Comparison of ENCODE assay signal across 8 cellular contexts in the genomic region with DNA sequence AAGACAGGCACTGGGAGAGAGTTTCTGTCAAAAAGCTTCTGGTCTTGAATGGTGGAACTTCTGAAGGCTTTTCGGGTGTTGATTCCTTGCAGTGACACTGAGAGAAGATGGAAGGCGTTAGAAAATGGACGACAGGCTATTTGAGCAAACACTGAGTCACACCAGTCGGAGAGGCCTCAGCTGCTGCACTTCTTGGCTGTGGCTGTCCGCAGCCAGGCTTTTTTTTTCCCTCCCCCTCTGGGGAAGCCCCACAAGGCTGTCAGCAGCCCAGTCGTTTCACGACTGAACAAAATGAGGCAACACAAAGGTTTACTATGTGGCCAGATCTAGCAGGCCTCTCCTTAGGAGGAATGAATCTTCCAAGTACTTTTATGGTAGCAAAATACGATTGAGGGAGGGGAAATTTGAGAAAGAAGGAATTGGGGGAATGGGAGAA. TPM values are rescaled to one million over a fixed set of nuclear protein-coding genes. Genes with fewer than 3 reads are reported as not detected.
DNase-seq lines count a peak whose midpoint lies in the region; ATAC-seq and TF ChIP-seq lines count a peak whose summit lies in the region.

No MANE protein-coding gene starts in this region.

- no TSS peak for BruUV-seq in IMR-90 (replicated peaks; lab: Mats Ljungman, UMichigan)

- H3K4me1 Mint-ChIP-seq in glutamatergic neuron (ENCODE audit: low read depth, unreplicated experiment), result peaks cover 40% of the 10 kb centered on the region

- ATAC-seq in Right ventricle myocardium inferior (peak; percentile 87), IMR-90 (ENCODE audit: low read depth) (peak; percentile 94), GM21717 (IDR thresholded peaks at IDR 0.05; ENCODE audit: unreplicated experiment) (no peak)

- no peak for TF ChIP-seq POLR2A in IMR-90 (IDR thresholded peaks at IDR 0.05; ENCODE audit: low read depth, low read length)

- H3K27ac ChIP-seq in IMR-90 (ENCODE audit: insufficient read depth, low read length), result peak overlapping the region; percentile 87

- H4K91ac ChIP-seq in IMR-90 (ENCODE audit: insufficient read depth, low read depth, low read length), result peak overlapping the region; percentile 28; the same call in 1 of the 2 replicates

- no peak overlapping the region for H2AK9ac ChIP-seq in IMR-90 (replicated peaks; ENCODE audit: low read depth, low read length, poor library complexity)

- no peak overlapping the region for H3K23ac ChIP-seq in IMR-90 (ENCODE audit: low read depth, low read length)

- dilution Hi-C loops in IMR-90 (cut with HindIII; ENCODE audit: low sequenced_read_pairs, unreplicated experiment), result no loop called here

- peak overlapping the region; percentile 59; the same call in 1 of the 2 replicates for H3K14ac ChIP-seq in IMR-90 (replicated peaks; ENCODE audit: low read depth, low read length)

- peak; percentile 41 for TF ChIP-seq RAD21 in IMR-90 (IDR thresholded peaks at IDR 0.05; ENCODE audit: low read length)

- no peak overlapping the region for H2AK5ac ChIP-seq in IMR-90 (ENCODE audit: low read depth, low read length)

- H3K4me3 ChIP-seq in IMR-90 (ENCODE audit: insufficient read depth, low read depth, low read length), result no peak overlapping the region

- H3K56ac ChIP-seq in IMR-90 (ENCODE audit: extremely low read depth, insufficient read depth, low read length), result peak overlapping the region; percentile 55

- H3K4ac ChIP-seq in IMR-90 (ENCODE audit: low read depth, low read length), result peak overlapping the region; percentile 66; the same call in 1 of the 2 replicates

- no peak overlapping the region for H2BK15ac ChIP-seq in IMR-90 (ENCODE audit: low read depth, low read length)

- H3K4me1 ChIP-seq in IMR-90 (ENCODE audit: control insufficient read depth, insufficient read depth, low read length), result peaks cover 11% of the 10 kb centered on the region

- H3K4me3 Mint-ChIP-seq in glutamatergic neuron (ENCODE audit: unreplicated experiment), result peak overlapping the region; percentile 12

- peak overlapping the region; percentile 93 for H3K27ac Mint-ChIP-seq in glutamatergic neuron (ENCODE audit: unreplicated experiment)

- no peaks in the 10 kb centered on the region for H3K27me3 ChIP-seq in IMR-90 (ENCODE audit: control insufficient read depth, insufficient read depth, low read length)

- H3K27me3 Mint-ChIP-seq in glutamatergic neuron (ENCODE audit: unreplicated experiment), result peaks cover 3% of the 10 kb centered on the region

- H2BK20ac ChIP-seq in IMR-90 (ENCODE audit: low read depth, low read length), result no peak overlapping the region; the same call in 1 of the 2 replicates

- H4K20me1 ChIP-seq in IMR-90 (ENCODE audit: insufficient read depth, low read length), result no peaks in the 10 kb centered on the region

- POLR2A ChIA-PET in IMR-90 (lab: Charles Lee; ENCODE audit: unreplicated experiment), result no interaction called here

- peak overlapping the region; percentile 9 for H2AFZ ChIP-seq in IMR-90 (replicated peaks; ENCODE audit: low read length, poor library complexity)

- H4K5ac ChIP-seq in IMR-90 (ENCODE audit: low read depth, low read length), result no peak overlapping the region; the same call in 1 of the 2 replicates

- 0% methylated on average over 1 of the region's 8 CpGs; no CpG with 5 or more reads in 1 of the 2 experiments for WGBS in IMR-90 (ENCODE audit: extremely low coverage in 2 of 2, insufficient read length in 1 of 2), 2 experiments

- H3K4me2 ChIP-seq in IMR-90 (ENCODE audit: low read depth, low read length), result peak overlapping the region; percentile 70; the same call in 1 of the 2 replicates

- no peaks in the 10 kb centered on the region for H3K9me3 ChIP-seq in IMR-90 (ENCODE audit: control insufficient read depth, insufficient read depth, low read length)

- intact Hi-C loops in Right ventricle myocardium inferior (cut with DNase I), result loop anchor here (5.0 kb wide), 1 partner anchor 124 kb away; no protein-coding TSS in a partner anchor
- intact Hi-C loops in cardiac septum (cut with DNase I), result no loop called here
- intact Hi-C loops in IMR-90 (cut with micrococcal nuclease), result loop anchor here (1.0 to 2.0 kb wide), 2 partner anchors 70 to 109 kb away; no protein-coding TSS in a partner anchor

- H3K9me1 ChIP-seq in IMR-90 (ENCODE audit: insufficient read depth, low read length), result peaks cover 8% of the 10 kb centered on the region; the same call in 1 of the 2 replicates

- peaks cover 32% of the 10 kb centered on the region for H3K36me3 ChIP-seq in IMR-90 (ENCODE audit: control insufficient read depth, insufficient read depth, low read length)

- H3K79me1 ChIP-seq in IMR-90 (ENCODE audit: low read depth in 1 of 2, low read length in 2 of 2), result peaks cover 32 to 67% of the 10 kb centered on the region in 2 experiments

- DNase-seq in Right ventricle myocardium inferior (ENCODE audit: missing footprints) (no peak), cardiac septum (ENCODE audit: low spot score) (no peak), IMR-90 (peak; percentile 96), glutamatergic neuron (no peak), pons (ENCODE audit: low spot score) (peak; percentile 92), RPMI8226 (no peak)
- peak; percentile 24 for DNase-seq in activated effector memory CD4-positive, alpha-beta T cell treated with Interleukin-2 at 50 U/mL for 16 hours

- H3K18ac ChIP-seq in IMR-90 (ENCODE audit: low read depth, low read length), result peak overlapping the region; percentile 19; the same call in 1 of the 2 replicates

- no peak for TF ChIP-seq CTCF in IMR-90 (conservative IDR thresholded peaks at IDR 0.05; ENCODE audit: low read depth, low read length)
- TF ChIP-seq CTCF in glutamatergic neuron (IDR thresholded peaks at IDR 0.05; ENCODE audit: partially characterized antibody, unreplicated experiment), result no peak

- H3K9me3 Mint-ChIP-seq in glutamatergic neuron (ENCODE audit: unreplicated experiment), result peaks cover 2% of the 10 kb centered on the region

- peak overlapping the region; percentile 66 for H2BK5ac ChIP-seq in IMR-90 (ENCODE audit: low read depth, low read length, poor library complexity, severe bottlenecking)

- CTCF ChIA-PET in IMR-90 (lab: Yijun Ruan, JAX), result interaction anchor here (1.6 kb wide), 1 partner anchor 138 kb away, joined by 5 read pairs; no protein-coding TSS in a partner anchor

- H4K8ac ChIP-seq in IMR-90 (ENCODE audit: low read depth in 2 of 2, low read length in 2 of 2), result peak overlapping the region; percentile 25 to 71; a peak in 3 of 4 replicates

- in situ Hi-C loops in IMR-90 (cut with MboI; ENCODE audit: low sequenced_read_pairs), result loop anchor here (10.0 kb wide), 1 partner anchor 246 kb away; no protein-coding TSS in a partner anchor

- H3K9ac ChIP-seq in IMR-90 (ENCODE audit: low read depth, low read length), result peak overlapping the region; percentile 72

- H2BK120ac ChIP-seq in IMR-90 (ENCODE audit: low read depth, low read length), result peak overlapping the region; percentile 33; the same call in 1 of the 2 replicates

- no peaks in the 10 kb centered on the region for H3K36me3 Mint-ChIP-seq in glutamatergic neuron (ENCODE audit: unreplicated experiment)

TF ChIP-seq in IMR-90, 13 proteins besides CTCF, POLR2A, EP300 and RAD21 (continues in another document):
- TF ChIP-seq MAZ (IDR thresholded peaks at IDR 0.05; ENCODE audit: borderline replicate concordance, low read depth, low read length) (peak; percentile 51; the same call in 1 of the 2 replicates), RCOR1 (IDR thresholded peaks at IDR 0.05; ENCODE audit: insufficient replicate concordance, low read length) (no peak), CHD1 (IDR thresholded peaks at IDR 0.05; ENCODE audit: low read depth, low read length) (no peak; the same call in 1 of the 2 replicates), BHLHE40 (IDR thresholded peaks at IDR 0.05; ENCODE audit: low read depth, low read length) (peak; percentile 40; the same call in 1 of the 2 replicates), MAFK (IDR thresholded peaks at IDR 0.05; ENCODE audit: low read depth, low read length) (no peak), SMC3 (IDR thresholded peaks at IDR 0.05; ENCODE audit: low read depth, low read length) (peak; percentile 42), NFE2L2 (IDR thresholded peaks at IDR 0.05; ENCODE audit: low read depth, low read length) (no peak), MXI1 (IDR thresholded peaks at IDR 0.05; ENCODE audit: borderline replicate concordance, low read depth, low read length) (no peak)
- TF ChIP-seq, protein P1, sequence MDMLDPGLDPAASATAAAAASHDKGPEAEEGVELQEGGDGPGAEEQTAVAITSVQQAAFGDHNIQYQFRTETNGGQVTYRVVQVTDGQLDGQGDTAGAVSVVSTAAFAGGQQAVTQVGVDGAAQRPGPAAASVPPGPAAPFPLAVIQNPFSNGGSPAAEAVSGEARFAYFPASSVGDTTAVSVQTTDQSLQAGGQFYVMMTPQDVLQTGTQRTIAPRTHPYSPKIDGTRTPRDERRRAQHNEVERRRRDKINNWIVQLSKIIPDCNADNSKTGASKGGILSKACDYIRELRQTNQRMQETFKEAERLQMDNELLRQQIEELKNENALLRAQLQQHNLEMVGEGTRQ (IDR thresholded peaks at IDR 0.05; ENCODE audit: low read depth, low read length), result peak; percentile 34; the same call in 1 of the 2 replicates

RNA-seq across cellular contexts. Expression of gene GPR3, which starts 25.9 kb away (rescaled TPM):
- not detected for total RNA-seq in Right ventricle myocardium inferior
- total RNA-seq in cardiac septum, result 2.3 TPM
- 0.72 and 0.83 TPM in 2 replicates for total RNA-seq in IMR-90 (2012; rRNA removed)
- 4.8 and 5.4 TPM in 2 replicates for polyA plus RNA-seq in IMR-90 (2012; rRNA removed)
- polyA plus RNA-seq in IMR-90 (2012; cell fraction: cytosol; rRNA removed), result 3.3 and 6.1 TPM in 2 replicates
- polyA plus RNA-seq in IMR-90 (2012; cell fraction: nucleus; rRNA removed; ENCODE audit: low replicate concordance), result 5.4 and 6.0 TPM in 2 replicates
- 1.5 TPM for total RNA-seq in glutamatergic neuron (ENCODE audit: unreplicated experiment)

RNA-seq across cellular contexts. Expression of gene CD164L2, which starts 35.2 kb away (rescaled TPM):
- total RNA-seq in Right ventricle myocardium inferior, result not detected
- not detected for total RNA-seq in cardiac septum
- total RNA-seq in IMR-90 (2012; rRNA removed), result not detected in 2 replicates
- polyA plus RNA-seq in IMR-90 (2012; rRNA removed), result not detected in 2 replicates
- not detected in 2 replicates for polyA plus RNA-seq in IMR-90 (2012; cell fraction: cytosol; rRNA removed)
- polyA plus RNA-seq in IMR-90 (2012; cell fraction: nucleus; rRNA removed; ENCODE audit: low replicate concordance), result 0.04 TPM in 1 of 2 replicates, not detected in the other
- not detected for total RNA-seq in glutamatergic neuron (ENCODE audit: unreplicated experiment)

RNA-seq across cellular contexts. Expression of gene FCN3, which starts 43.7 kb away (rescaled TPM):
- total RNA-seq in Right ventricle myocardium inferior, result 20.7 TPM
- total RNA-seq in cardiac septum, result 32.2 TPM
- not detected in 2 replicates for total RNA-seq in IMR-90 (2012; rRNA removed)
- not detected in 2 replicates for polyA plus RNA-seq in IMR-90 (2012; rRNA removed)
- not detected in 2 replicates for polyA plus RNA-seq in IMR-90 (2012; cell fraction: cytosol; rRNA removed)
- not detected in 2 replicates for polyA plus RNA-seq in IMR-90 (2012; cell fraction: nucleus; rRNA removed; ENCODE audit: low replicate concordance)
- total RNA-seq in glutamatergic neuron (ENCODE audit: unreplicated experiment), result not detected

RNA-seq across cellular contexts. Expression of gene MAP3K6, which starts 51.6 kb away (rescaled TPM):
- 51.3 TPM for total RNA-seq in Right ventricle myocardium inferior
- 53.1 TPM for total RNA-seq in cardiac septum
- total RNA-seq in IMR-90 (2012; rRNA removed), result 4.8 and 5.3 TPM in 2 replicates
- polyA plus RNA-seq in IMR-90 (2012; rRNA removed), result 15.9 and 17.3 TPM in 2 replicates
- polyA plus RNA-seq in IMR-90 (2012; cell fraction: cytosol; rRNA removed), result 6.7 and 10.6 TPM in 2 replicates
- polyA plus RNA-seq in IMR-90 (2012; cell fraction: nucleus; rRNA removed; ENCODE audit: low replicate concordance), result 53.8 and 151 TPM in 2 replicates
- 10.0 TPM for total RNA-seq in glutamatergic neuron (ENCODE audit: unreplicated experiment)

Comparison
In these comparisons a context has a peak if more than half of its experiments do, and no peak if none do; other contexts are left out.
1. DNase-seq: peak in IMR-90 (single experiment), activated effector memory CD4-positive, alpha-beta T cell treated with Interleukin-2 at 50 U/mL for 16 hours (single experiment) and pons (single experiment); none in Right ventricle myocardium inferior (single experiment), cardiac septum (single experiment), glutamatergic neuron (single experiment) and RPMI8226 (single experiment).
2. RNA of gene FCN3, which starts 43.7 kb away (total RNA-seq): 32.2 TPM in cardiac septum (single experiment) and 20.7 TPM in Right ventricle myocardium inferior (single experiment); not detected in IMR-90 and not detected in glutamatergic neuron (single experiment); every median in the first group is over 10 times any median in the second.